In genomic region chr9:97638666-97639065, GRCh38 we compare ENCODE assay signal across 12 cellular contexts. TPM values are rescaled to one million over a fixed set of nuclear protein-coding genes. Genes with fewer than 3 reads are reported as not detected.
DNase-seq lines count a peak whose midpoint lies in the region; ATAC-seq and TF ChIP-seq lines count a peak whose summit lies in the region.
"Had no signal": no experiment of that assay in that cellular context is flagged by ENCODE, and none has a peak within 500 bp of the region (broad histone marks: within the 10 kb centered on the region; RNA-seq: fewer than 3 reads in every experiment).

No MANE protein-coding gene starts in this region.

- ATAC-seq in left ventricle myocardium superior (no peak), GM18520 (IDR thresholded peaks at IDR 0.05; ENCODE audit: unreplicated experiment) (no peak), HG03097 (IDR thresholded peaks at IDR 0.05; ENCODE audit: low FRiP score, unreplicated experiment) (no peak)
- ATAC-seq in stimulated activated effector memory CD8-positive, alpha-beta T cell treated with anti-CD3 and anti-CD28 coated beads, Interleukin-12 subunit alpha, Interleukin-12 subunit beta, amount 100 ng/mL, for 72 hours = no peak

- H3K36me3 ChIP-seq in cardiac muscle cell = peaks cover 16% of the 10 kb centered on the region

- peak overlapping the region; percentile 7 for H3K27ac Mint-ChIP-seq in stimulated activated effector memory CD8-positive, alpha-beta T cell treated with anti-CD3 and anti-CD28 coated beads, Interleukin-12 subunit alpha, Interleukin-12 subunit beta, amount 100 ng/mL, for 72 hours

- peak in 1 of 2 donors; percentile 3 for DNase-seq in cardiac muscle cell (ENCODE audit: low read depth in 1 of 2, low spot score in 1 of 2)
- no peak for DNase-seq in left ventricle myocardium superior
- peak; percentile 66 for DNase-seq in NCI-H69 (lab: John Stamatoyannopoulos, UW)
- no peak for DNase-seq in choroid plexus epithelial cell (ENCODE audit: low read depth)
- no peak for DNase-seq in stimulated activated effector memory CD8-positive, alpha-beta T cell treated with anti-CD3 and anti-CD28 coated beads, Interleukin-12 subunit alpha, Interleukin-12 subunit beta, amount 100 ng/mL, for 72 hours (ENCODE audit: low spot score in 2 of 2)
- DNase-seq in dorsolateral prefrontal cortex = no peak
- DNase-seq: activated CD4-positive, CD25-positive, alpha-beta regulatory T cell; NCI-H1436 treated with DMSO at 0.1 percent for 48 hours had no signal

- no peaks in the 10 kb centered on the region for H3K9me3 Mint-ChIP-seq in stimulated activated effector memory CD8-positive, alpha-beta T cell treated with anti-CD3 and anti-CD28 coated beads, Interleukin-12 subunit alpha, Interleukin-12 subunit beta, amount 100 ng/mL, for 72 hours
- H3K9me3 Mint-ChIP-seq: CD4-positive, CD25-positive, alpha-beta regulatory T cell had no signal

- intact Hi-C loops in left ventricle myocardium superior (cut with micrococcal nuclease) = loop anchor here (10.0 kb wide), 1 partner anchor 56 kb away; the partner anchor contains the start of gene XPA
- intact Hi-C loops in dorsolateral prefrontal cortex (cut with DNase I) = no loop called here

- H3K4me3 ChIP-seq in cardiac muscle cell (no peak overlapping the region), choroid plexus epithelial cell (ENCODE audit: low read depth, low read length) (no peak overlapping the region), dorsolateral prefrontal cortex (peak overlapping the region in 1 of 59 donors; percentile 5)
- H3K4me3 ChIP-seq: hepatocyte had no signal

- H3K9me3 ChIP-seq in cardiac muscle cell (ENCODE audit: low read depth) = no peaks in the 10 kb centered on the region

- H3K27ac ChIP-seq in cardiac muscle cell (peak overlapping the region; percentile 25), dorsolateral prefrontal cortex (peak overlapping the region in 24 of 59 donors; percentile 0 to 73 (median 18))
- H3K27ac ChIP-seq: hepatocyte had no signal

- H3K4me3 Mint-ChIP-seq in stimulated activated effector memory CD8-positive, alpha-beta T cell treated with anti-CD3 and anti-CD28 coated beads, Interleukin-12 subunit alpha, Interleukin-12 subunit beta, amount 100 ng/mL, for 72 hours = no peak overlapping the region

- peaks cover 53% of the 10 kb centered on the region for H3K36me3 Mint-ChIP-seq in stimulated activated effector memory CD8-positive, alpha-beta T cell treated with anti-CD3 and anti-CD28 coated beads, Interleukin-12 subunit alpha, Interleukin-12 subunit beta, amount 100 ng/mL, for 72 hours

- H3K27me3 ChIP-seq in cardiac muscle cell (no peaks in the 10 kb centered on the region), dorsolateral prefrontal cortex (no peaks in the 10 kb centered on the region)
- H3K27me3 ChIP-seq: hepatocyte had no signal

- TF ChIP-seq CTCF in cardiac muscle cell (IDR thresholded peaks at IDR 0.05; ENCODE audit: low read depth, low read length) (no peak), choroid plexus epithelial cell (conservative IDR thresholded peaks at IDR 0.05; ENCODE audit: low read depth, low read length) (peak; percentile 30), dorsolateral prefrontal cortex (IDR thresholded peaks at IDR 0.05 in 54 of 56, conservative IDR thresholded peaks at IDR 0.05 in 2 of 56; ENCODE audit: low read depth in 1 of 56, partially characterized antibody in 56 of 56) (no peak)

- peaks cover 24% of the 10 kb centered on the region for H3K4me1 ChIP-seq in cardiac muscle cell (ENCODE audit: low read depth)

- peaks cover 36% of the 10 kb centered on the region for H3K4me1 Mint-ChIP-seq in stimulated activated effector memory CD8-positive, alpha-beta T cell treated with anti-CD3 and anti-CD28 coated beads, Interleukin-12 subunit alpha, Interleukin-12 subunit beta, amount 100 ng/mL, for 72 hours

RNA-seq across cellular contexts. Expression of gene NCBP1, which starts 5.0 kb away (rescaled TPM):
- total RNA-seq in cardiac muscle cell (22.1 and 26.6 TPM in 2 replicates), left ventricle myocardium superior (21.4 TPM), dorsolateral prefrontal cortex (10 to 100 TPM; 17.9 to 48.7 (median 32.4) TPM)
- polyA plus RNA-seq in cardiac muscle cell = 34.4 and 39.2 TPM in 2 replicates

RNA-seq across cellular contexts. Expression of gene TSTD2, which starts 5.5 kb away (rescaled TPM):
- total RNA-seq in cardiac muscle cell (22.6 and 25.9 TPM in 2 replicates), left ventricle myocardium superior (25.9 TPM), dorsolateral prefrontal cortex (10 to 100 TPM; 17.7 to 33.6 (median 25.5) TPM)
- polyA plus RNA-seq in cardiac muscle cell = 14.6 and 17.2 TPM in 2 replicates

RNA-seq across cellular contexts. Expression of gene XPA, which starts 58.5 kb away (rescaled TPM):
- 16.0 and 21.1 TPM in 2 replicates for total RNA-seq in cardiac muscle cell
- polyA plus RNA-seq in cardiac muscle cell = 29.2 and 31.5 TPM in 2 replicates
- 6.4 TPM for total RNA-seq in left ventricle myocardium superior
- 10 to 100 TPM; 12.5 to 32.8 (median 21.9) TPM for total RNA-seq in dorsolateral prefrontal cortex
